1 cellular context compared by ENCODE assay signal in genomic region chr12:93790472-93791152, GRCh38.
TF ChIP-seq lines count a peak whose summit lies in the region.

No MANE protein-coding gene starts in this region.

TF ChIP-seq in SK-N-SH, 30 proteins besides CTCF, POLR2A, EP300 and RAD21 (continued from another document):
- TF ChIP-seq, protein P1, sequence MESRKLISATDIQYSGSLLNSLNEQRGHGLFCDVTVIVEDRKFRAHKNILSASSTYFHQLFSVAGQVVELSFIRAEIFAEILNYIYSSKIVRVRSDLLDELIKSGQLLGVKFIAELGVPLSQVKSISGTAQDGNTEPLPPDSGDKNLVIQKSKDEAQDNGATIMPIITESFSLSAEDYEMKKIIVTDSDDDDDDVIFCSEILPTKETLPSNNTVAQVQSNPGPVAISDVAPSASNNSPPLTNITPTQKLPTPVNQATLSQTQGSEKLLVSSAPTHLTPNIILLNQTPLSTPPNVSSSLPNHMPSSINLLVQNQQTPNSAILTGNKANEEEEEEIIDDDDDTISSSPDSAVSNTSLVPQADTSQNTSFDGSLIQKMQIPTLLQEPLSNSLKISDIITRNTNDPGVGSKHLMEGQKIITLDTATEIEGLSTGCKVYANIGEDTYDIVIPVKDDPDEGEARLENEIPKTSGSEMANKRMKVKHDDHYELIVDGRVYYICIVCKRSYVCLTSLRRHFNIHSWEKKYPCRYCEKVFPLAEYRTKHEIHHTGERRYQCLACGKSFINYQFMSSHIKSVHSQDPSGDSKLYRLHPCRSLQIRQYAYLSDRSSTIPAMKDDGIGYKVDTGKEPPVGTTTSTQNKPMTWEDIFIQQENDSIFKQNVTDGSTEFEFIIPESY (IDR thresholded peaks at IDR 0.05; ENCODE audit: borderline replicate concordance, low read depth), result peak; percentile 44; the same call in 1 of the 2 replicates
- peak; percentile 91 for TF ChIP-seq FOSL2 (IDR thresholded peaks at IDR 0.05; ENCODE audit: borderline replicate concordance, low read depth)
- peak; percentile 47 for TF ChIP-seq PBX3 (IDR thresholded peaks at IDR 0.05)
- no peak for TF ChIP-seq USF2 (IDR thresholded peaks at IDR 0.05; ENCODE audit: borderline replicate concordance, low read depth, low read length)
- no peak; the same call in 1 of the 2 replicates for TF ChIP-seq ELF1 (IDR thresholded peaks at IDR 0.05)
- TF ChIP-seq MAX (IDR thresholded peaks at IDR 0.05; ENCODE audit: low read depth), result 0 out of 2 replicates have a peak, but pooled peaks have one; percentile 37
- TF ChIP-seq TCF12 (IDR thresholded peaks at IDR 0.05), result peak; percentile 73
- no peak for TF ChIP-seq GATA2 (CRISPR knock-in tag; IDR thresholded peaks at IDR 0.05)
- TF ChIP-seq TEAD4 (IDR thresholded peaks at IDR 0.05; ENCODE audit: borderline replicate concordance, insufficient read depth), result 0 out of 2 replicates have a peak, but pooled peaks have one; percentile 45
- TF ChIP-seq IRF3 (IDR thresholded peaks at IDR 0.05; ENCODE audit: low read depth, low read length), result no peak
- no peak; the same call in 1 of the 2 replicates for TF ChIP-seq POLR2AphosphoS5 (IDR thresholded peaks at IDR 0.05; ENCODE audit: low read depth, low read length)
- 0 out of 2 replicates have a peak, but pooled peaks have one; percentile 40 for TF ChIP-seq TAF1 (IDR thresholded peaks at IDR 0.05; ENCODE audit: borderline replicate concordance, low read depth, low read length)
- TF ChIP-seq CHD2 (IDR thresholded peaks at IDR 0.05; ENCODE audit: low read length, partially characterized antibody), result no peak
- TF ChIP-seq, protein P2, sequence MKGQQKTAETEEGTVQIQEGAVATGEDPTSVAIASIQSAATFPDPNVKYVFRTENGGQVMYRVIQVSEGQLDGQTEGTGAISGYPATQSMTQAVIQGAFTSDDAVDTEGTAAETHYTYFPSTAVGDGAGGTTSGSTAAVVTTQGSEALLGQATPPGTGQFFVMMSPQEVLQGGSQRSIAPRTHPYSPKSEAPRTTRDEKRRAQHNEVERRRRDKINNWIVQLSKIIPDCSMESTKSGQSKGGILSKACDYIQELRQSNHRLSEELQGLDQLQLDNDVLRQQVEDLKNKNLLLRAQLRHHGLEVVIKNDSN (IDR thresholded peaks at IDR 0.05; ENCODE audit: borderline replicate concordance, low read depth), result no peak
- no peak for TF ChIP-seq YY1 (IDR thresholded peaks at IDR 0.05; ENCODE audit: low read depth)
- TF ChIP-seq NRF1 (IDR thresholded peaks at IDR 0.05; ENCODE audit: low read depth, low read length), result no peak
- TF ChIP-seq MXI1 (IDR thresholded peaks at IDR 0.05; ENCODE audit: low read depth, low read length), result no peak
- TF ChIP-seq SIN3A (IDR thresholded peaks at IDR 0.05; ENCODE audit: borderline replicate concordance, low read depth, low read length), result no peak
- peak; percentile 44; the same call in 1 of the 2 replicates for TF ChIP-seq NFIC (IDR thresholded peaks at IDR 0.05; ENCODE audit: borderline replicate concordance)
- no peak for TF ChIP-seq RCOR1 (IDR thresholded peaks at IDR 0.05; ENCODE audit: low read length)
- TF ChIP-seq FOXM1 (IDR thresholded peaks at IDR 0.05; ENCODE audit: low read depth), result no peak
- 0 out of 2 replicates have a peak, but pooled peaks have one; percentile 37 for TF ChIP-seq REST (IDR thresholded peaks at IDR 0.05; ENCODE audit: low read depth, low read length)
- TF ChIP-seq MEF2A (IDR thresholded peaks at IDR 0.05; ENCODE audit: borderline replicate concordance, low read depth), result no peak
- no peak for TF ChIP-seq EZH2phosphoT487 (IDR thresholded peaks at IDR 0.05; ENCODE audit: borderline replicate concordance, low read depth)
